ENCODE assay signal across 17 cellular contexts in the genomic region with DNA sequence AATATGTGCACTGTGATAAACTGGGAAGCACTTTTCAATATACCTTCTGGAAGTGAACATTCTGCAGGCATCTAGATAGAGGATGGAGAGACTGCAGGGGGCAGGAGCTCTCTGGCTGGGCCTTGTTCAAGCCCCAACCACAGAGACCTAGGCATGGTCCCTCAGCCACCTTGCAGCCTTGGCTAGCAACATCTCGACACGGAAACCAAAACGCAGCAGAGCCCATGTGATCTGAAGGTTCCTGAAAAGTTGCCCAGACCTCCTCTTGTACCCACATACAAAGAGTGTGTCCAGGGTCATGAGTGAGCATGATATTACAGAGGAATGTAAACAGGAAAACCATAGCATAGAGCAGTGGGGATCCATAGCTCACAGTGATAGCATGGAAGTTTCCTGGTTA. TPM values are rescaled to one million over a fixed set of nuclear protein-coding genes. Genes with fewer than 3 reads are reported as not detected.
"Had no signal": no experiment of that assay in that cellular context is flagged by ENCODE, and none has a peak within 500 bp of the region (broad histone marks: within the 10 kb centered on the region; RNA-seq: fewer than 3 reads in every experiment).

No MANE protein-coding gene starts in this region.

- H3K4me2 ChIP-seq: hepatocyte had no signal

- DNase-seq: activated CD4-positive, alpha-beta T cell treated with anti-CD3 and anti-CD28 coated beads, Interleukin-2, amount 50 U/mL, for 48 hours; activated CD4-positive, CD25-positive, alpha-beta regulatory T cell treated with anti-CD3 and anti-CD28 coated beads, Interleukin-2, amount 50 U/mL, for 72 hours; activated naive CD4-positive, alpha-beta T cell; activated naive CD8-positive, alpha-beta T cell treated with anti-CD3 and anti-CD28 coated beads, Interleukin-2, amount 10 ng/mL, durations not matched to agents 7 days and 5 days; amniotic stem cell; foreskin keratinocyte; spleen; stimulated activated CD4-positive, alpha-beta T cell treated with anti-CD3 and anti-CD28 coated beads, Interleukin-4, amount 100 ng/mL, for 1 hour; stimulated activated naive CD8-positive, alpha-beta T cell treated with anti-CD3 and anti-CD28 coated beads, Interleukin-15, Interleukin-2, amounts not matched to agents 100 U/mL and 50 U/mL, for 24 hours; upper lobe of left lung; WERI-Rb-1 had no signal

- H3K4me1 ChIP-seq: foreskin keratinocyte, prostate gland, spleen, upper lobe of left lung had no signal

- H3K9me3 ChIP-seq: prostate gland, spleen, upper lobe of left lung had no signal

- H3K4me3 ChIP-seq: hepatocyte, prostate gland, spleen, upper lobe of left lung had no signal

- H3K36me3 ChIP-seq: prostate gland, spleen, upper lobe of left lung, WERI-Rb-1 had no signal

- H3K36me3 Mint-ChIP-seq: activated naive CD8-positive, alpha-beta T cell treated with anti-CD3 and anti-CD28 coated beads, Interleukin-2, amount 10 ng/mL, durations not matched to agents 7 days and 5 days; natural killer cell treated with Interleukin-12 subunit alpha and Interleukin-12 subunit beta and Interleukin-15 and Interleukin-18, amount 100 ng/mL, for 72 hours had no signal

- H3K27me3 ChIP-seq: upper lobe of left lung had no signal

- H3K4me3 Mint-ChIP-seq: activated naive CD8-positive, alpha-beta T cell treated with anti-CD3 and anti-CD28 coated beads, Interleukin-2, amount 10 ng/mL, durations not matched to agents 7 days and 5 days; natural killer cell treated with Interleukin-12 subunit alpha and Interleukin-12 subunit beta and Interleukin-15 and Interleukin-18, amount 100 ng/mL, for 72 hours had no signal

- H3K27ac Mint-ChIP-seq: activated naive CD8-positive, alpha-beta T cell treated with anti-CD3 and anti-CD28 coated beads, Interleukin-2, amount 10 ng/mL, durations not matched to agents 7 days and 5 days; activated T-helper 2 cell treated with anti-CD3 and anti-CD28 coated beads, Interferon-gamma antibody, Interleukin-2, Interleukin-4, amounts not matched to agents 10 μg/mL and 5 μg/mL and 100 μg/mL, durations not matched to agents 14 hours and 24 hours and 36 hours; natural killer cell treated with Interleukin-12 subunit alpha and Interleukin-12 subunit beta and Interleukin-15 and Interleukin-18, amount 100 ng/mL, for 72 hours had no signal

- ATAC-seq: foreskin keratinocyte; natural killer cell treated with Interleukin-12 subunit alpha and Interleukin-12 subunit beta and Interleukin-15 and Interleukin-18, amount 100 ng/mL, for 72 hours; SK-N-SH treated with all-trans-retinoic acid at 6 μM for 48 hours; stimulated activated naive CD8-positive, alpha-beta T cell treated with anti-CD3 and anti-CD28 coated beads, Interleukin-15, Interleukin-2, amounts not matched to agents 100 U/mL and 50 U/mL, for 24 hours had no signal

- H3K9me3 Mint-ChIP-seq: activated naive CD8-positive, alpha-beta T cell treated with anti-CD3 and anti-CD28 coated beads, Interleukin-2, amount 10 ng/mL, durations not matched to agents 7 days and 5 days; activated T-helper 2 cell treated with anti-CD3 and anti-CD28 coated beads, Interferon-gamma antibody, Interleukin-2, Interleukin-4, amounts not matched to agents 10 μg/mL and 5 μg/mL and 100 μg/mL, durations not matched to agents 14 hours and 24 hours and 36 hours; natural killer cell treated with Interleukin-12 subunit alpha and Interleukin-12 subunit beta and Interleukin-15 and Interleukin-18, amount 100 ng/mL, for 72 hours had no signal

- H3K27ac ChIP-seq: foreskin keratinocyte, hepatocyte, prostate gland, spleen, upper lobe of left lung, WERI-Rb-1 had no signal

RNA-seq across cellular contexts. Expression of gene SAMD11, which starts 33.1 kb away (rescaled TPM):
- total RNA-seq: activated T-helper 2 cell treated with anti-CD3 and anti-CD28 coated beads, Interferon-gamma antibody, Interleukin-2, Interleukin-4, amounts not matched to agents 10 μg/mL and 5 μg/mL and 100 μg/mL, durations not matched to agents 14 hours and 24 hours and 36 hours; foreskin keratinocyte; natural killer cell treated with Interleukin-12 subunit alpha and Interleukin-12 subunit beta and Interleukin-15 and Interleukin-18, amount 100 ng/mL, for 72 hours; subcutaneous adipose tissue had no signal
